In genomic region chr13:23740002-23740401, GRCh38 we compare ENCODE assay signal across 16 cellular contexts.
"Had no signal": no experiment of that assay in that cellular context is flagged by ENCODE, and none has a peak within 500 bp of the region (broad histone marks: within the 10 kb centered on the region; RNA-seq: fewer than 3 reads in every experiment).

No MANE protein-coding gene starts in this region.

- DNase-seq: activated B cell treated with CpG ODN at 0.5 μM for 24 hours; activated CD4-positive, alpha-beta T cell treated with anti-CD3 and anti-CD28 coated beads for 48 hours; activated CD8-positive, alpha-beta T cell treated with anti-CD3 and anti-CD28 coated beads for 36 hours; activated naive CD4-positive, alpha-beta T cell treated with Interleukin-2 at 50 U/mL for 16 hours; activated T-cell treated with anti-CD3 and anti-CD28 coated beads, Interleukin-2, amount 50 U/mL, for 1 hour; caudate nucleus; effector memory CD8-positive, alpha-beta T cell; foreskin melanocyte; kidney glomerular epithelial cell; naive thymus-derived CD8-positive, alpha-beta T cell; pancreas; stimulated activated naive CD4-positive, alpha-beta T cell; thyroid gland had no signal

- H3K4me3 ChIP-seq: body of pancreas, pancreas, thyroid gland had no signal

- H3K36me3 ChIP-seq: neutrophil, pancreas, thyroid gland had no signal

- H3K27me3 ChIP-seq: body of pancreas, neutrophil, pancreas, thyroid gland had no signal

- H3K27ac ChIP-seq: body of pancreas, neutrophil, pancreas had no signal

- H3K9me3 ChIP-seq: body of pancreas, neutrophil, pancreas, thyroid gland had no signal

- ATAC-seq: activated CD8-positive, alpha-beta T cell treated with anti-CD3 and anti-CD28 coated beads for 36 hours; activated T-helper 17 cell treated with anti-CD3 and anti-CD28 coated beads, Interleukin-2, amount 50 U/mL, for 72 hours; body of pancreas; effector memory CD8-positive, alpha-beta T cell; naive thymus-derived CD8-positive, alpha-beta T cell had no signal
